20 cellular contexts compared by ENCODE assay signal in the genomic region with DNA sequence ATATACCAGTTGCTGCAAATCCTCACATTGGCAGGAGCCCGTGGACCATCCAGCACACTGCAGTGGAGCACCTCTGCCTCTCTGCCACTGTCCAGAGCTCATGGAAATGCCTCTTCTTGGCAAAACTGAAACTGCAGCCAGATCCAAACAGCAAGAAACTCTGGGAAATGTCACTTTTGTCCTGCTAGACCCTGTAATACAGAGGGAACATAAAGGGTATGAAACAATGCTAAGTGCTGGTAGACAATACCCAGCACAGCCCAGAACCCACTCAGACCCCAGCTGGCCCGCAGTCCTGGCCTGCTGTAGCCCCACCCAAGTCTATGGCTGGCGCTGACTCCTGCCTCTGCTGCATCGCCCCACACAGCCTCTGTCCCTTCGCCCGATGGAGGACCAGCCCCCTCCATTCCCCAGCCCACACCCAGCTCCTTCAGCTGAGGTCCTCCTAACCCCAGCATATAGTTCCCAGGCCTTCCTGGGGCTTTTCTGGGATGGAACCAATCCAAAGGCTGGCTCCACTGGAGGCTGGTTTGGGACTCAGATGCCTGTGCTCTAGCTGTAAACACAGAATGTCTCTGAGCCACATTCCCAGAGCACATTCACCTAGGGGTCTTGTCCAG.
DNase-seq lines count a peak whose midpoint lies in the region; ATAC-seq and TF ChIP-seq lines count a peak whose summit lies in the region.
"Had no signal": no experiment of that assay in that cellular context is flagged by ENCODE, and none has a peak within 500 bp of the region (broad histone marks: within the 10 kb centered on the region; RNA-seq: fewer than 3 reads in every experiment).

No MANE protein-coding gene starts in this region.

- H3K4me1 ChIP-seq in SJCRH30 = peaks cover 74% of the 10 kb centered on the region
- peaks cover 31 to 41% (median 32%) of the 10 kb centered on the region in 3 donors for H3K4me1 ChIP-seq in skeletal muscle tissue (ENCODE audit: control insufficient read depth in 3 of 3, insufficient read depth in 3 of 3, low read length in 3 of 3)

- H3K27me3 ChIP-seq in SJCRH30 (no peaks in the 10 kb centered on the region), skeletal muscle tissue (ENCODE audit: control insufficient read depth in 3 of 3, insufficient read depth in 3 of 3, low read length in 3 of 3) (no peaks in the 10 kb centered on the region)
- H3K27me3 ChIP-seq: uterus had no signal

- H3K27me3 Mint-ChIP-seq in progenitor cell of endocrine pancreas = peaks cover 10% of the 10 kb centered on the region

- peak overlapping the region; percentile 97 for H3K27ac ChIP-seq in SJCRH30
- H3K27ac ChIP-seq in skeletal muscle tissue (ENCODE audit: low read depth, low read length) = peak overlapping the region; percentile 67
- H3K27ac ChIP-seq: KMS-11, uterus had no signal

- peak overlapping the region in 2 of 3 donors; percentile 6 to 62 for H3K9ac ChIP-seq in skeletal muscle tissue (ENCODE audit: low read depth in 1 of 3, low read length in 3 of 3)
- H3K9ac ChIP-seq: KMS-11 had no signal

- peaks cover 4% of the 10 kb centered on the region for H3K4me1 Mint-ChIP-seq in progenitor cell of endocrine pancreas (ENCODE audit: low read depth)
- H3K4me1 Mint-ChIP-seq: CD8-positive, alpha-beta memory T cell; central memory CD8-positive, alpha-beta T cell had no signal

- no peak overlapping the region for H3K4me3 Mint-ChIP-seq in progenitor cell of endocrine pancreas (ENCODE audit: low read depth)
- H3K4me3 Mint-ChIP-seq: activated CD8-positive, alpha-beta T cell treated with anti-CD3 and anti-CD28 coated beads for 36 hours; CD8-positive, alpha-beta memory T cell; central memory CD8-positive, alpha-beta T cell had no signal

- H3K9me3 Mint-ChIP-seq in progenitor cell of endocrine pancreas (ENCODE audit: low read depth) = no peaks in the 10 kb centered on the region
- H3K9me3 Mint-ChIP-seq: activated CD8-positive, alpha-beta T cell treated with anti-CD3 and anti-CD28 coated beads for 36 hours; central memory CD8-positive, alpha-beta T cell had no signal

- no peaks in the 10 kb centered on the region for H3K36me3 Mint-ChIP-seq in progenitor cell of endocrine pancreas (ENCODE audit: insufficient read depth)
- H3K36me3 Mint-ChIP-seq: CD8-positive, alpha-beta memory T cell had no signal

- H3K27ac Mint-ChIP-seq in progenitor cell of endocrine pancreas = no peak overlapping the region
- H3K27ac Mint-ChIP-seq: activated CD8-positive, alpha-beta T cell treated with anti-CD3 and anti-CD28 coated beads for 36 hours had no signal

- in situ Hi-C loops in G401 (cut with HindIII; ENCODE audit: low sequenced_read_pairs) = no loop called here

- H3K9me3 ChIP-seq in SJCRH30 (replicated peaks) (no peaks in the 10 kb centered on the region), skeletal muscle tissue (ENCODE audit: control insufficient read depth in 3 of 3, low read length in 3 of 3) (no peaks in the 10 kb centered on the region)
- H3K9me3 ChIP-seq: uterus had no signal

- H3K36me3 ChIP-seq in SJCRH30 (no peaks in the 10 kb centered on the region), skeletal muscle tissue (ENCODE audit: control insufficient read depth in 3 of 3, insufficient read depth in 3 of 3, low read length in 3 of 3) (no peaks in the 10 kb centered on the region)
- H3K36me3 ChIP-seq: uterus had no signal

- H3K4me3 ChIP-seq in SJCRH30 (peak overlapping the region; percentile 11), skeletal muscle tissue (ENCODE audit: low read length in 3 of 3) (no peak overlapping the region)
- H3K4me3 ChIP-seq: GM12878, uterus had no signal

- ATAC-seq in HG02884 (IDR thresholded peaks at IDR 0.05; ENCODE audit: unreplicated experiment) = no peak
- ATAC-seq: activated CD8-positive, alpha-beta T cell treated with anti-CD3 and anti-CD28 coated beads for 36 hours; GM12878 had no signal

- no peak for TF ChIP-seq CTCF in progenitor cell of endocrine pancreas (IDR thresholded peaks at IDR 0.05; ENCODE audit: unreplicated experiment)

- DNase-seq in G401 (ENCODE audit: low spot score) (peak; percentile 29), SJCRH30 (peak; percentile 69 to 81), islet precursor cell (peak; percentile 45), progenitor cell of endocrine pancreas (ENCODE audit: low spot score, unreplicated experiment) (no peak), occipital lobe (lab: John Stamatoyannopoulos, UW) (no peak)
- DNase-seq: activated CD8-positive, alpha-beta T cell treated with anti-CD3 and anti-CD28 coated beads for 36 hours; activated naive CD4-positive, alpha-beta T cell treated with anti-CD3 and anti-CD28 coated beads, Interleukin-2, amount 50 U/mL, for 16 hours; CD8-positive, alpha-beta memory T cell; DMS53; erythroblast; kidney; NCI-H526 treated with DMSO at 0.1 percent for 48 hours; nucleus accumbens; RPMI8226; uterus had no signal

Comparison
In these comparisons a context has a peak if more than half of its experiments do, and no peak if none do; other contexts are left out.
1. DNase-seq: peak in G401 (single experiment), SJCRH30 (2 of 2) and islet precursor cell (single experiment); none in progenitor cell of endocrine pancreas (single experiment) and occipital lobe (single experiment).